Comparison of ENCODE assay signal across 10 cellular contexts in genomic region chr11:811446-812245, GRCh38. TPM values are rescaled to one million over a fixed set of nuclear protein-coding genes. Genes with fewer than 3 reads are reported as not detected.
DNase-seq lines count a peak whose midpoint lies in the region; TF ChIP-seq lines count a peak whose summit lies in the region.
"Had no signal": no experiment of that assay in that cellular context is flagged by ENCODE, and none has a peak within 500 bp of the region (broad histone marks: within the 10 kb centered on the region; RNA-seq: fewer than 3 reads in every experiment).

No MANE protein-coding gene starts in this region.

- peak overlapping the region; percentile 75; the same call in 1 of the 2 replicates for H3K27ac ChIP-seq in Karpas-422 (ENCODE audit: low read length)
- H3K27ac ChIP-seq in muscle layer of duodenum (ENCODE audit: low read length) = peak overlapping the region; percentile 21

- H3K4me3 Mint-ChIP-seq in Caco-2 (ENCODE audit: unreplicated experiment) (peak overlapping the region; percentile 98), MCF 10A (ENCODE audit: unreplicated experiment) (peak overlapping the region; percentile 95)

- H3K27me3 ChIP-seq in Caco-2 (replicated peaks; ENCODE audit: control insufficient read depth, insufficient read depth, low read length) = no peaks in the 10 kb centered on the region
- H3K27me3 ChIP-seq in Karpas-422 (ENCODE audit: low read length) = no peaks in the 10 kb centered on the region
- no peaks in the 10 kb centered on the region for H3K27me3 ChIP-seq in muscle layer of duodenum (ENCODE audit: low read depth, low read length)

- TF ChIP-seq CTCF in Caco-2 (IDR thresholded peaks at IDR 0.05; ENCODE audit: insufficient read depth in 1 of 2, low read depth in 1 of 2, low read length in 1 of 2, severe bottlenecking in 1 of 2, unreplicated experiment in 1 of 2) (no peak), MCF 10A (IDR thresholded peaks at IDR 0.05; ENCODE audit: unreplicated experiment) (no peak)

- H3K9me3 ChIP-seq in Caco-2 (no peaks in the 10 kb centered on the region), Karpas-422 (ENCODE audit: low read length) (no peaks in the 10 kb centered on the region), muscle layer of duodenum (ENCODE audit: control insufficient read depth in 1 of 2, low read length in 2 of 2) (no peaks in the 10 kb centered on the region)

- H3K27ac Mint-ChIP-seq in Caco-2 (ENCODE audit: unreplicated experiment) (peak overlapping the region; percentile 99), MCF 10A (ENCODE audit: low read depth, unreplicated experiment) (no peak overlapping the region)

- no peak for DNase-seq in Caco-2
- no peak for DNase-seq in Karpas-422
- peak; percentile 51 for DNase-seq in MCF 10A (ENCODE audit: unreplicated experiment)
- DNase-seq in NCI-H2196 (lab: John Stamatoyannopoulos, UW; ENCODE audit: unreplicated experiment) = no peak
- DNase-seq in NCI-H1694 (lab: John Stamatoyannopoulos, UW) = no peak
- DNase-seq in SW480 (ENCODE audit: low spot score) = no peak
- no peak for DNase-seq in iPS-NIHi11 (ENCODE audit: low spot score)
- DNase-seq: amygdala, NCI-H1694 treated with DMSO at 0.1 percent for 48 hours had no signal

- H3K4me2 ChIP-seq in Karpas-422 (ENCODE audit: low read depth, low read length, poor library complexity, severe bottlenecking) = peak overlapping the region; percentile 92

- H3K4me1 ChIP-seq in Caco-2 (peaks cover 4% of the 10 kb centered on the region; the same call in 1 of the 2 replicates), Karpas-422 (ENCODE audit: low read length) (peaks cover 24% of the 10 kb centered on the region), muscle layer of duodenum (ENCODE audit: control insufficient read depth in 1 of 2, insufficient read depth in 2 of 2, low read length in 2 of 2) (peaks cover 7 to 27% of the 10 kb centered on the region in 2 donors)

- intact Hi-C loops in Caco-2 (cut with micrococcal nuclease; ENCODE audit: unreplicated experiment) (no loop called here), MCF 10A (cut with micrococcal nuclease) (no loop called here)

- POLR2A ChIA-PET in Caco-2 (lab: Charles Lee) (no interaction called here), MCF 10A (lab: Yijun Ruan, JAX) (interaction anchor here (0.7 to 2.0 kb wide), 12 partner anchors 9 to 116 kb away, joined by 3 to 31 read pairs (median 4); partner anchors contain the start of genes CD151, DEAF1, PNPLA2 and TSPAN4)

- H3K79me2 ChIP-seq in Karpas-422 (ENCODE audit: low read length) = peaks cover 40% of the 10 kb centered on the region

- H3K36me3 ChIP-seq in Caco-2 (ENCODE audit: control insufficient read depth, insufficient read depth, low read length) (peaks cover 14% of the 10 kb centered on the region), Karpas-422 (ENCODE audit: insufficient read depth, low read length) (peaks cover 31% of the 10 kb centered on the region; the same call in 1 of the 2 replicates), muscle layer of duodenum (ENCODE audit: control insufficient read depth in 1 of 2, insufficient read depth in 2 of 2, low read length in 2 of 2) (peaks cover 27 to 41% of the 10 kb centered on the region in 2 donors)

- H2AFZ ChIP-seq in Karpas-422 (ENCODE audit: low read length) = no peak overlapping the region

- no TSS peak for BruUV-seq in Caco-2 (replicated peaks; lab: Mats Ljungman, UMichigan)
- BruUV-seq in MCF 10A (replicated peaks; lab: Mats Ljungman, UMichigan) = no TSS peak

- peaks cover 75% of the 10 kb centered on the region for H3K36me3 Mint-ChIP-seq in Caco-2 (ENCODE audit: insufficient read depth, unreplicated experiment)
- peaks cover 40% of the 10 kb centered on the region for H3K36me3 Mint-ChIP-seq in MCF 10A (ENCODE audit: insufficient read depth, unreplicated experiment)

- peak overlapping the region; percentile 98; the same call in 1 of the 2 replicates for H3K4me3 ChIP-seq in Caco-2 (ENCODE audit: low read depth, low read length)
- H3K4me3 ChIP-seq in Karpas-422 (ENCODE audit: low read length) = peak overlapping the region; percentile 87
- H3K4me3 ChIP-seq in muscle layer of duodenum (ENCODE audit: low read depth in 1 of 2, low read length in 2 of 2) = peak overlapping the region in 1 of 2 donors; percentile 86

- H3K9ac ChIP-seq in Karpas-422 (ENCODE audit: low read length) = peak overlapping the region; percentile 85

- peaks cover 34% of the 10 kb centered on the region for H4K20me1 ChIP-seq in Karpas-422 (ENCODE audit: insufficient read depth, low read depth, low read length)

- H3K4me1 Mint-ChIP-seq in Caco-2 (ENCODE audit: low read depth, unreplicated experiment) (no peaks in the 10 kb centered on the region), MCF 10A (ENCODE audit: insufficient read depth, unreplicated experiment) (peaks cover 12% of the 10 kb centered on the region)

- H3K27me3 Mint-ChIP-seq in Caco-2 (ENCODE audit: insufficient read depth, unreplicated experiment) = no peaks in the 10 kb centered on the region
- no peaks in the 10 kb centered on the region for H3K27me3 Mint-ChIP-seq in MCF 10A (ENCODE audit: insufficient read depth, unreplicated experiment)

- H3K9me2 ChIP-seq in Karpas-422 (replicated peaks; ENCODE audit: insufficient read depth, low read length) = no peaks in the 10 kb centered on the region

- CTCF ChIA-PET in Caco-2 (lab: Charles Lee) (interaction anchor here (0.6 kb wide), 1 partner anchor 12 kb away, joined by 4 read pairs; no protein-coding TSS in a partner anchor), MCF 10A (lab: Yijun Ruan, JAX) (interaction anchor here (0.6 kb wide), 2 partner anchors 36 to 164 kb away, joined by 3 to 4 read pairs; no protein-coding TSS in a partner anchor)

- H3K9me3 Mint-ChIP-seq in Caco-2 (ENCODE audit: unreplicated experiment) (no peaks in the 10 kb centered on the region), MCF 10A (ENCODE audit: unreplicated experiment) (no peaks in the 10 kb centered on the region)

RNA-seq across cellular contexts. Expression of gene RPLP2, which starts 1.9 kb away (rescaled TPM):
- total RNA-seq in Caco-2 (2022) = 2,622 and 2,843 TPM in 2 replicates
- total RNA-seq in Karpas-422 (2014; rRNA removed; shearing (Covaris generic); ENCODE audit: low replicate concordance) = 774 and 1,042 TPM in 2 replicates
- total RNA-seq in MCF 10A (2022) = 1,886 and 2,142 TPM in 2 replicates

RNA-seq across cellular contexts. Expression of gene PIDD1, which starts 6.6 kb away (rescaled TPM):
- total RNA-seq in Caco-2 (2022) (21.3 and 25.3 TPM in 2 replicates), MCF 10A (2022) (15.8 and 22.1 TPM in 2 replicates)
- total RNA-seq in Karpas-422 (2014; rRNA removed; shearing (Covaris generic); ENCODE audit: low replicate concordance) = 26.2 and 26.6 TPM in 2 replicates

RNA-seq across cellular contexts. Expression of gene PNPLA2, which starts 7.1 kb away (rescaled TPM):
- total RNA-seq in Caco-2 (2022) (84.7 and 93.6 TPM in 2 replicates), MCF 10A (2022) (100 and 112 TPM in 2 replicates)
- 32.5 and 35.8 TPM in 2 replicates for total RNA-seq in Karpas-422 (2014; rRNA removed; shearing (Covaris generic); ENCODE audit: low replicate concordance)

RNA-seq across cellular contexts. Expression of gene SLC25A22, which starts 13.6 kb away (rescaled TPM):
- 31.8 and 37.6 TPM in 2 replicates for total RNA-seq in Caco-2 (2022)
- 9.3 and 23.4 TPM in 2 replicates for total RNA-seq in Karpas-422 (2014; rRNA removed; shearing (Covaris generic); ENCODE audit: low replicate concordance)
- total RNA-seq in MCF 10A (2022) = 34.0 and 36.5 TPM in 2 replicates

RNA-seq across cellular contexts. Expression of gene CRACR2B, which starts 16.1 kb away (rescaled TPM):
- total RNA-seq in Caco-2 (2022) (15.4 and 16.3 TPM in 2 replicates), MCF 10A (2022) (1.2 and 1.9 TPM in 2 replicates)
- total RNA-seq in Karpas-422 (2014; rRNA removed; shearing (Covaris generic); ENCODE audit: low replicate concordance) = 0.48 and 1.5 TPM in 2 replicates
